Comparison of ENCODE assay signal across 14 cellular contexts in the genomic region with DNA sequence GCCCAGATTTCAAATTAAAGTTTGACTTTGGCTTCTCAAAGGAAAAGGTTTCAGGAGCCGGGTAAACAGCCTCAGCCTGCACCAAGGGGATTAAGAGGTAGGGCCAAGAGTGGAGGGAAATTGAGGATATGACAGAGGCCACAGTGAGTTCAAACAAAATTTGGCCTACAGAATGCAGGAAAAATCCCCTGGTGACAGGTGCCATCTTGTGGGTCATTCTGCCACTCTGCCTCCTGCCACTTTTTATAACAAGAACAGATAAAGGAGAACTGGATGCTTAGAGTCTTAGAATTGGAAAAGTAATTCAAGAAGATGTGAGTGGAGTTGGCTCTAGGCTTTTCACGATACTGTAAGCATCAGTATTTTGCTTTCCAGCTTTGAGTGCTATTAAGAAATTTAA.
DNase-seq lines count a peak whose midpoint lies in the region; ATAC-seq, FAIRE-seq and TF ChIP-seq lines count a peak whose summit lies in the region.
"Had no signal": no experiment of that assay in that cellular context is flagged by ENCODE, and none has a peak within 500 bp of the region (broad histone marks: within the 10 kb centered on the region; RNA-seq: fewer than 3 reads in every experiment).

No MANE protein-coding gene starts in this region.

- H4K20me1 ChIP-seq in endothelial cell of umbilical vein (replicated peaks; ENCODE audit: control insufficient read depth, extremely low read depth, insufficient read depth, low read length) = no peaks in the 10 kb centered on the region

- H3K4me1 ChIP-seq in breast epithelium = no peaks in the 10 kb centered on the region
- H3K4me1 ChIP-seq in endothelial cell of umbilical vein (ENCODE audit: control insufficient read depth, extremely low read depth, insufficient read depth, low read length) = no peaks in the 10 kb centered on the region
- H3K4me1 ChIP-seq in suprapubic skin = no peaks in the 10 kb centered on the region

- CTCF ChIA-PET in MCF 10A (lab: Yijun Ruan, JAX) (interaction anchor here (0.6 to 2.6 kb wide), 4 partner anchors 257 to 1911 kb away, joined by 3 to 10 read pairs (median 3); no protein-coding TSS in a partner anchor), endothelial cell of umbilical vein (lab: Charles Lee) (interaction anchor here (1.3 to 2.5 kb wide), 2 partner anchors 227 to 230 kb away, joined by 4 to 11 read pairs; no protein-coding TSS in a partner anchor)

- FAIRE-seq in endothelial cell of umbilical vein (lab: Jason Lieb, UNC) (no peak), urothelium cell line (lab: Jason Lieb, UNC) (no peak)

- H3K79me2 ChIP-seq in endothelial cell of umbilical vein (ENCODE audit: control insufficient read depth, insufficient read depth, low read length) = no peaks in the 10 kb centered on the region

- no peaks in the 10 kb centered on the region for H3K9me3 ChIP-seq in breast epithelium
- H3K9me3 ChIP-seq in endothelial cell of umbilical vein (replicated peaks; ENCODE audit: control insufficient read depth, insufficient read depth, low read length) = no peaks in the 10 kb centered on the region
- H3K9me3 ChIP-seq in suprapubic skin = no peaks in the 10 kb centered on the region

- TF ChIP-seq CTCF in MCF 10A (IDR thresholded peaks at IDR 0.05; ENCODE audit: unreplicated experiment) = no peak
- TF ChIP-seq CTCF in breast epithelium (IDR thresholded peaks at IDR 0.05) = no peak
- TF ChIP-seq CTCF in endothelial cell of umbilical vein (IDR thresholded peaks at IDR 0.05; ENCODE audit: extremely low read depth in 1 of 2, insufficient read depth in 1 of 2, low read depth in 1 of 2, low read length in 2 of 2) = no peak
- TF ChIP-seq CTCF in suprapubic skin (IDR thresholded peaks at IDR 0.05) = no peak

- no peaks in the 10 kb centered on the region for H3K36me3 ChIP-seq in breast epithelium
- no peaks in the 10 kb centered on the region for H3K36me3 ChIP-seq in endothelial cell of umbilical vein (ENCODE audit: control insufficient read depth in 2 of 2, extremely low read depth in 1 of 2, insufficient read depth in 2 of 2, low read length in 2 of 2)
- no peaks in the 10 kb centered on the region for H3K36me3 ChIP-seq in suprapubic skin

- no peak overlapping the region for H3K4me2 ChIP-seq in endothelial cell of umbilical vein (ENCODE audit: insufficient read depth, low read length)

- no peaks in the 10 kb centered on the region for H3K9me3 Mint-ChIP-seq in MCF 10A (ENCODE audit: unreplicated experiment)
- H3K9me3 Mint-ChIP-seq: activated naive CD4-positive, alpha-beta T cell treated with anti-CD3 and anti-CD28 coated beads, Interleukin-2, amount 50 U/mL, for 72 hours; T-cell had no signal

- TF ChIP-seq POLR2A in breast epithelium (IDR thresholded peaks at IDR 0.05) (no peak), endothelial cell of umbilical vein (IDR thresholded peaks at IDR 0.05; ENCODE audit: low read depth, low read length) (no peak), suprapubic skin (IDR thresholded peaks at IDR 0.05) (no peak)

- intact Hi-C loops in MCF 10A (cut with micrococcal nuclease) = loop anchor here (1.0 to 10.0 kb wide), 5 partner anchors 226 to 1559 kb away; no protein-coding TSS in a partner anchor
- intact Hi-C loops in breast epithelium (cut with DNase I; ENCODE audit: low total_unique reads) = no loop called here
- intact Hi-C loops in endothelial cell of umbilical vein (cut with micrococcal nuclease) = loop anchor here (2.0 to 10.0 kb wide), 5 partner anchors 651 to 1913 kb away; no protein-coding TSS in a partner anchor

- no peak overlapping the region for H2AFZ ChIP-seq in endothelial cell of umbilical vein (ENCODE audit: low read depth, low read length)

- no peak overlapping the region for H3K9ac ChIP-seq in endothelial cell of umbilical vein (replicated peaks; ENCODE audit: extremely low read depth, insufficient read depth, low read length)

- no peak overlapping the region for H3K27ac ChIP-seq in breast epithelium
- H3K27ac ChIP-seq in endothelial cell of umbilical vein (ENCODE audit: insufficient read depth, low read depth, low read length) = no peak overlapping the region
- no peak overlapping the region for H3K27ac ChIP-seq in suprapubic skin

- BruUV-seq in MCF 10A (replicated peaks; lab: Mats Ljungman, UMichigan) (no TSS peak), endothelial cell of umbilical vein (replicated peaks; lab: Mats Ljungman, UMichigan) (no TSS peak)

- no peak overlapping the region for H3K4me3 Mint-ChIP-seq in MCF 10A (ENCODE audit: unreplicated experiment)
- H3K4me3 Mint-ChIP-seq: memory B cell, T-cell had no signal

- H3K4me1 Mint-ChIP-seq in MCF 10A (ENCODE audit: insufficient read depth, unreplicated experiment) = no peaks in the 10 kb centered on the region
- H3K4me1 Mint-ChIP-seq: memory B cell, T-cell had no signal

- WGBS in suprapubic skin = 84% methylated on average over 2 of the region's 2 CpGs

- no peak overlapping the region for H3K4me3 ChIP-seq in breast epithelium
- H3K4me3 ChIP-seq in endothelial cell of umbilical vein (replicated peaks in 1 of 3; ENCODE audit: insufficient read depth in 1 of 3, low read depth in 1 of 3, low read length in 3 of 3) = no peak overlapping the region
- no peak overlapping the region for H3K4me3 ChIP-seq in suprapubic skin

- no peaks in the 10 kb centered on the region for H3K9me1 ChIP-seq in endothelial cell of umbilical vein (replicated peaks; ENCODE audit: control insufficient read depth, extremely low read depth, insufficient read depth, low read length)

- H3K27me3 Mint-ChIP-seq in MCF 10A (ENCODE audit: insufficient read depth, unreplicated experiment) = peaks cover 75% of the 10 kb centered on the region

- no peak for ATAC-seq in GM18867 (IDR thresholded peaks at IDR 0.05; ENCODE audit: unreplicated experiment)
- no peak for ATAC-seq in HG03095 (IDR thresholded peaks at IDR 0.05; ENCODE audit: unreplicated experiment)
- ATAC-seq: activated naive CD4-positive, alpha-beta T cell treated with anti-CD3 and anti-CD28 coated beads, Interleukin-2, amount 50 U/mL, for 72 hours; T-cell had no signal

- peaks cover 0 to 3% of the 10 kb centered on the region in 2 donors for H3K27me3 ChIP-seq in breast epithelium
- H3K27me3 ChIP-seq in endothelial cell of umbilical vein (ENCODE audit: control insufficient read depth in 2 of 2, insufficient read depth in 2 of 2, low read length in 2 of 2) = no peaks in the 10 kb centered on the region
- peaks cover 5% of the 10 kb centered on the region for H3K27me3 ChIP-seq in suprapubic skin

- no peak overlapping the region for H3K27ac Mint-ChIP-seq in MCF 10A (ENCODE audit: low read depth, unreplicated experiment)
- H3K27ac Mint-ChIP-seq: activated naive CD4-positive, alpha-beta T cell treated with anti-CD3 and anti-CD28 coated beads, Interleukin-2, amount 50 U/mL, for 72 hours; memory B cell; T-cell had no signal

- no peak for TF ChIP-seq EP300 in suprapubic skin (IDR thresholded peaks at IDR 0.05)

- POLR2A ChIA-PET in MCF 10A (lab: Yijun Ruan, JAX) (interaction anchor here (0.7 kb wide), 1 partner anchor 16 kb away, joined by 3 read pairs; no protein-coding TSS in a partner anchor), endothelial cell of umbilical vein (lab: Charles Lee) (no interaction called here)

- DNase-seq in MCF 10A (ENCODE audit: unreplicated experiment) (peak; percentile 26), breast epithelium (ENCODE audit: low spot score in 2 of 2) (no peak), NOMO-1 treated with DMSO at 0.1 percent for 48 hours (lab: John Stamatoyannopoulos, UW; ENCODE audit: unreplicated experiment) (peak; percentile 42), endothelial cell of umbilical vein (ENCODE audit: low read depth, low spot score) (peak; percentile 14), suprapubic skin (ENCODE audit: low spot score in 2 of 2) (no peak), urothelium cell line (ENCODE audit: low spot score) (no peak)
- DNase-seq: effector CD8-positive, alpha-beta T cell; H7; stimulated activated naive CD4-positive, alpha-beta T cell; T-cell had no signal

- dilution Hi-C loops in endothelial cell of umbilical vein (cut with MboI; ENCODE audit: extremely low pct_ligation_motif_present, low sequenced_read_pairs) = no loop called here

- no peaks in the 10 kb centered on the region for H3K36me3 Mint-ChIP-seq in MCF 10A (ENCODE audit: insufficient read depth, unreplicated experiment)
- H3K36me3 Mint-ChIP-seq: activated naive CD4-positive, alpha-beta T cell treated with anti-CD3 and anti-CD28 coated beads, Interleukin-2, amount 50 U/mL, for 72 hours; memory B cell; T-cell had no signal

TF ChIP-seq in endothelial cell of umbilical vein, 7 proteins besides CTCF, POLR2A, EP300 and RAD21:
- TF ChIP-seq GATA2 (IDR thresholded peaks at IDR 0.05; ENCODE audit: insufficient read depth, insufficient read length, low read depth, low read length) (no peak), FOS (IDR thresholded peaks at IDR 0.05; ENCODE audit: borderline replicate concordance, insufficient read depth, low read length) (no peak), MYC (IDR thresholded peaks at IDR 0.05; ENCODE audit: low read depth, low read length) (no peak), POLR2AphosphoS5 (IDR thresholded peaks at IDR 0.05; ENCODE audit: insufficient read depth, low read depth, low read length) (no peak), EZH2 (IDR thresholded peaks at IDR 0.05; ENCODE audit: borderline replicate concordance, low read depth, low read length, severe bottlenecking) (no peak), JUN (IDR thresholded peaks at IDR 0.05; ENCODE audit: borderline replicate concordance, insufficient read depth, insufficient read length, low read depth) (no peak)
- TF ChIP-seq, protein P1, sequence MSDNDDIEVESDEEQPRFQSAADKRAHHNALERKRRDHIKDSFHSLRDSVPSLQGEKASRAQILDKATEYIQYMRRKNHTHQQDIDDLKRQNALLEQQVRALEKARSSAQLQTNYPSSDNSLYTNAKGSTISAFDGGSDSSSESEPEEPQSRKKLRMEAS (IDR thresholded peaks at IDR 0.05; ENCODE audit: insufficient read depth, insufficient read length) = no peak

Comparison
In these comparisons a context has a peak if more than half of its experiments do, and no peak if none do; other contexts are left out.
1. DNase-seq: peak in MCF 10A (single experiment), NOMO-1 treated with DMSO at 0.1 percent for 48 hours (single experiment) and endothelial cell of umbilical vein (single experiment); none in breast epithelium (0 of 2), suprapubic skin (0 of 2) and urothelium cell line (single experiment).